In the genomic region with DNA sequence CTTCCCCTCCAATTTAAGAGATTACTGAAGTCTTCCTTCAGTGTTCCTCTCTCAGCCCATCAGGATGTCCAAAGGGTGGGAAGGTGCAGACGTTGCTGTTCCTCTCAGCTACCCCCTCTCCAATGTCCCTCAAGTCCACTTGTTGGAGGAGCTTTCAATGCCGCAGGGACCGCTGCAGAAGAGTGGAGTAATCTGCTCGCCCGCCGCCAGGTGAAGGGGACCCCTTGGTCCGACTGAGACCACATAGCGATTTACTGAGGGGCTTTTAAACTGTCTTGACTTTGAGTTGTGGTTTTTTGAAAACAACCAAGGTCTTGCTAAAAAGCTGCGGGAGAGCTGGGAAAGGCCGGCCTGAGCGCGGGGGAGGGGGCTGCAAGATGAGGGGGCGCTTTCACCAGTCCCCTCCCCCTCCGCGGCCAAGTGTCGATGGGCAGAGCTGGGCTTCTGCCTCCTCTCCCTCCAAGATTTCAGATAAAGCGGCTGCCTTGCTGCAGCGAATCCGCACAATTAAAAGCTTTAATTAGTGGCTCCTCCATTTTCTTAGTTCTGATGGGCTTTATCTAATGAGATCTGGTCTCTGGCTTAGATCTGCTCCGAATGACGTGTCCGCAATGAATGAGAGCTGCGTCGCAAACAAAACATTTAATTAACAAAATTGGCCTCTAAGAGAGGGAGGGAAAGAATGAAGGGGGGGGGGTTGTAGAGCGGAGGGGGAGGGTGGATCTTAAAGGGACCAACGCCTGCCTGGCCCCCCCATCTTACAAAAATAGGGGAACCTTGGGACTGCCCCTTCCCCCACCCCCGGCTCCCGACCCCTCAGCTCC, we compare ENCODE assay signal across 8 cellular contexts.
DNase-seq lines count a peak whose midpoint lies in the region; ATAC-seq and TF ChIP-seq lines count a peak whose summit lies in the region.

No MANE protein-coding gene starts in this region.

- peaks cover 52% of the 10 kb centered on the region for H3K36me3 ChIP-seq in adipocyte (ENCODE audit: control insufficient read depth, insufficient read depth, low read length, severe bottlenecking)

- ATAC-seq in GM18907 (IDR thresholded peaks at IDR 0.05; ENCODE audit: unreplicated experiment) = peak; percentile 2

- TF ChIP-seq CTCF in AG09309 (IDR thresholded peaks at IDR 0.05; ENCODE audit: control insufficient read depth, insufficient read depth, low read depth, low read length, missing control alignments) (no peak), NB4 (IDR thresholded peaks at IDR 0.05; ENCODE audit: low read depth, low read length) (no peak), retinal pigment epithelial cell (conservative IDR thresholded peaks at IDR 0.05; ENCODE audit: low read depth, low read length) (peak; percentile 23)

- no peak for DNase-seq in AG09309 (ENCODE audit: low read depth)
- peak; percentile 60 for DNase-seq in NB4 (ENCODE audit: low read depth)
- peak; percentile 46 for DNase-seq in adipocyte (ENCODE audit: low read depth)
- peak; percentile 17 for DNase-seq in hepatic stellate cell (ENCODE audit: low spot score)
- DNase-seq in retinal pigment epithelial cell (ENCODE audit: low read depth) = no peak
- no peak for DNase-seq in HK-2 (ENCODE audit: unreplicated experiment)
- no peak for DNase-seq in cerebellar nuclear complex (lab: John Stamatoyannopoulos, UW)

- TF ChIP-seq POLR2A in NB4 (IDR thresholded peaks at IDR 0.05; ENCODE audit: extremely low read depth, insufficient read length) = no peak

- peaks cover 56% of the 10 kb centered on the region for H3K4me1 ChIP-seq in adipocyte (ENCODE audit: control insufficient read depth, insufficient read depth, low read length)

- H3K4me3 ChIP-seq in AG09309 (ENCODE audit: control insufficient read depth, low read depth, low read length) (peak overlapping the region; percentile 66), NB4 (ENCODE audit: low read depth, low read length) (peak overlapping the region; percentile 51), adipocyte (ENCODE audit: low read length) (peak overlapping the region; percentile 84), retinal pigment epithelial cell (ENCODE audit: low read length) (peak overlapping the region; percentile 59)

- H3K27me3 ChIP-seq in adipocyte (replicated peaks; ENCODE audit: control insufficient read depth, insufficient read depth, low read length) = no peaks in the 10 kb centered on the region

- peak overlapping the region; percentile 98 for H3K9ac ChIP-seq in adipocyte (ENCODE audit: low read length)

- H3K9me3 ChIP-seq in adipocyte (ENCODE audit: control insufficient read depth, low read length) = no peaks in the 10 kb centered on the region

Comparison
In these comparisons a context has a peak if more than half of its experiments do, and no peak if none do; other contexts are left out.
1. DNase-seq: peak in NB4 (single experiment), adipocyte (single experiment) and hepatic stellate cell (single experiment); none in AG09309 (single experiment), retinal pigment epithelial cell (single experiment), HK-2 (single experiment) and cerebellar nuclear complex (0 of 2).
2. Peak in every context shown above with its lines, with median percentiles within 50 percentile points of each other: H3K4me3 ChIP-seq.